ENCODE assay signal across 1 cellular context in genomic region chr19:18253130-18253529, GRCh38.
TF ChIP-seq lines count a peak whose summit lies in the region.

No MANE protein-coding gene starts in this region.

TF ChIP-seq in K562, 482 proteins besides CTCF, POLR2A, EP300 and RAD21:
- TF ChIP-seq, protein P1, sequence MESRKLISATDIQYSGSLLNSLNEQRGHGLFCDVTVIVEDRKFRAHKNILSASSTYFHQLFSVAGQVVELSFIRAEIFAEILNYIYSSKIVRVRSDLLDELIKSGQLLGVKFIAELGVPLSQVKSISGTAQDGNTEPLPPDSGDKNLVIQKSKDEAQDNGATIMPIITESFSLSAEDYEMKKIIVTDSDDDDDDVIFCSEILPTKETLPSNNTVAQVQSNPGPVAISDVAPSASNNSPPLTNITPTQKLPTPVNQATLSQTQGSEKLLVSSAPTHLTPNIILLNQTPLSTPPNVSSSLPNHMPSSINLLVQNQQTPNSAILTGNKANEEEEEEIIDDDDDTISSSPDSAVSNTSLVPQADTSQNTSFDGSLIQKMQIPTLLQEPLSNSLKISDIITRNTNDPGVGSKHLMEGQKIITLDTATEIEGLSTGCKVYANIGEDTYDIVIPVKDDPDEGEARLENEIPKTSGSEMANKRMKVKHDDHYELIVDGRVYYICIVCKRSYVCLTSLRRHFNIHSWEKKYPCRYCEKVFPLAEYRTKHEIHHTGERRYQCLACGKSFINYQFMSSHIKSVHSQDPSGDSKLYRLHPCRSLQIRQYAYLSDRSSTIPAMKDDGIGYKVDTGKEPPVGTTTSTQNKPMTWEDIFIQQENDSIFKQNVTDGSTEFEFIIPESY (CRISPR knock-in tag; IDR thresholded peaks at IDR 0.05), result peak; percentile 68; the same call in 1 of the 2 replicates
- peak; percentile 41; the same call in 1 of the 2 replicates for TF ChIP-seq CEBPB (tag; IDR thresholded peaks at IDR 0.05)
- TF ChIP-seq ZNF449 (CRISPR knock-in tag; IDR thresholded peaks at IDR 0.05), result no peak
